Comparison of ENCODE assay signal across 27 cellular contexts in genomic region chr7:134088199-134088598, GRCh38. TPM values are rescaled to one million over a fixed set of nuclear protein-coding genes. Genes with fewer than 3 reads are reported as not detected.
"Had no signal": no experiment of that assay in that cellular context is flagged by ENCODE, and none has a peak within 500 bp of the region (broad histone marks: within the 10 kb centered on the region; RNA-seq: fewer than 3 reads in every experiment).

No MANE protein-coding gene starts in this region.

- H3K4me3 Mint-ChIP-seq: immature natural killer cell; naive thymus-derived CD4-positive, alpha-beta T cell had no signal

- H3K27ac Mint-ChIP-seq: immature natural killer cell; naive thymus-derived CD4-positive, alpha-beta T cell had no signal

- DNase-seq: dermis blood vessel endothelial cell; dorsolateral prefrontal cortex; effector CD4-positive, alpha-beta T cell; effector memory CD4-positive, alpha-beta T cell; erythroblast; esophagus squamous epithelium; foreskin fibroblast; foreskin melanocyte; gastrocnemius medialis; heart left ventricle; hypothalamus; immature natural killer cell; islet precursor cell; kidney; kidney glomerular epithelial cell; left colon; left lung; left ventricle myocardium superior; lower lobe of right lung; mesenchymal stem cell; midbrain; naive thymus-derived CD4-positive, alpha-beta T cell had no signal

- H3K27me3 ChIP-seq: dorsolateral prefrontal cortex, esophagus squamous epithelium, gastrocnemius medialis, heart left ventricle, hepatocyte, left lung had no signal

- H3K36me3 ChIP-seq: esophagus squamous epithelium, gastrocnemius medialis, heart left ventricle, left lung, lower lobe of right lung had no signal

- H3K4me1 ChIP-seq: esophagus squamous epithelium, gastrocnemius medialis, left lung had no signal

- H3K27ac ChIP-seq: coronary artery, dorsolateral prefrontal cortex, epithelial cell of prostate, esophagus squamous epithelium, gastrocnemius medialis, heart left ventricle, hepatocyte, left lung, lower lobe of right lung had no signal

- FAIRE-seq: endometrium, kidney had no signal

- ATAC-seq: esophagus mucosa; gastrocnemius medialis; heart left ventricle; left colon; left lung; left ventricle myocardium superior; lower lobe of right lung; naive thymus-derived CD4-positive, alpha-beta T cell had no signal

- H3K9me3 ChIP-seq: gastrocnemius medialis had no signal

- H3K4me1 Mint-ChIP-seq: immature natural killer cell; naive thymus-derived CD4-positive, alpha-beta T cell had no signal

- H3K4me3 ChIP-seq: coronary artery, dorsolateral prefrontal cortex, esophagus squamous epithelium, gastrocnemius medialis, heart left ventricle, hepatocyte, left lung, lower lobe of right lung had no signal

RNA-seq across cellular contexts. Expression of gene LRGUK, which starts 38.9 kb away (rescaled TPM):
- polyA plus RNA-seq: hepatocyte, immature natural killer cell had no signal
